Comparison of ENCODE assay signal across 7 cellular contexts in genomic region chrX:15336023-15336413, GRCh38. TPM values are rescaled to one million over a fixed set of nuclear protein-coding genes. Genes with fewer than 3 reads are reported as not detected.
DNase-seq lines count a peak whose midpoint lies in the region; ATAC-seq and TF ChIP-seq lines count a peak whose summit lies in the region.

No MANE protein-coding gene starts in this region.

- peak overlapping the region; percentile 87 for H3K4me3 Mint-ChIP-seq in activated T-helper 17 cell treated with anti-CD3 and anti-CD28 coated beads, Interleukin-2, amount 50 U/mL, for 72 hours

- TF ChIP-seq CTCF in foreskin keratinocyte (conservative IDR thresholded peaks at IDR 0.05), result no peak

- peak overlapping the region; percentile 88 for H3K27ac ChIP-seq in foreskin keratinocyte

- H3K27me3 ChIP-seq in foreskin keratinocyte, result no peaks in the 10 kb centered on the region

- ATAC-seq in GM18868 (IDR thresholded peaks at IDR 0.05; ENCODE audit: unreplicated experiment) (peak; percentile 20), foreskin keratinocyte (peak; percentile 72), GM21526 (IDR thresholded peaks at IDR 0.05; ENCODE audit: low FRiP score, unreplicated experiment) (no peak), HG03045 (IDR thresholded peaks at IDR 0.05; ENCODE audit: unreplicated experiment) (no peak)
- peak; percentile 57 for ATAC-seq in activated T-helper 17 cell treated with anti-CD3 and anti-CD28 coated beads, Interleukin-2, amount 50 U/mL, for 72 hours (replicated peaks)

- H3K36me3 Mint-ChIP-seq in activated T-helper 17 cell treated with anti-CD3 and anti-CD28 coated beads, Interleukin-2, amount 50 U/mL, for 72 hours (ENCODE audit: low read depth), result peaks cover 36% of the 10 kb centered on the region

- peaks cover 5% of the 10 kb centered on the region for H3K4me1 Mint-ChIP-seq in activated T-helper 17 cell treated with anti-CD3 and anti-CD28 coated beads, Interleukin-2, amount 50 U/mL, for 72 hours

- peak; percentile 10 for DNase-seq in NCI-H510A (lab: John Stamatoyannopoulos, UW)
- peak; percentile 40 to 65 for DNase-seq in foreskin keratinocyte
- DNase-seq in pulmonary artery endothelial cell (ENCODE audit: low read depth, low spot score), result peak; percentile 5

- H3K27ac Mint-ChIP-seq in activated T-helper 17 cell treated with anti-CD3 and anti-CD28 coated beads, Interleukin-2, amount 50 U/mL, for 72 hours, result peak overlapping the region; percentile 97

- H3K4me1 ChIP-seq in foreskin keratinocyte, result no peaks in the 10 kb centered on the region

- no peaks in the 10 kb centered on the region for H3K9me3 Mint-ChIP-seq in activated T-helper 17 cell treated with anti-CD3 and anti-CD28 coated beads, Interleukin-2, amount 50 U/mL, for 72 hours

- H3K27me3 Mint-ChIP-seq in activated T-helper 17 cell treated with anti-CD3 and anti-CD28 coated beads, Interleukin-2, amount 50 U/mL, for 72 hours, result peaks cover 11% of the 10 kb centered on the region

RNA-seq across cellular contexts. Expression of gene PIGA, which starts 0.7 kb away (rescaled TPM):
- 10 to 100 TPM; 28.1 to 68.8 TPM for total RNA-seq in activated T-helper 17 cell treated with anti-CD3 and anti-CD28 coated beads, Interleukin-2, amount 50 U/mL, for 72 hours
- total RNA-seq in foreskin keratinocyte, result 12.2 and 12.4 TPM in 2 replicates
- polyA plus RNA-seq in foreskin keratinocyte, result 2.9 and 4.1 TPM in 2 replicates
- 10.9 and 13.8 TPM in 2 replicates for total RNA-seq in pulmonary artery endothelial cell

RNA-seq across cellular contexts. Expression of gene ASB11, which starts 20.6 kb away (rescaled TPM):
- total RNA-seq in activated T-helper 17 cell treated with anti-CD3 and anti-CD28 coated beads, Interleukin-2, amount 50 U/mL, for 72 hours, result not detected
- total RNA-seq in foreskin keratinocyte (not detected in 2 replicates), pulmonary artery endothelial cell (not detected in 2 replicates)
- not detected in 2 replicates for polyA plus RNA-seq in foreskin keratinocyte

RNA-seq across cellular contexts. Expression of gene VEGFD, which starts 48.2 kb away (rescaled TPM):
- not detected for total RNA-seq in activated T-helper 17 cell treated with anti-CD3 and anti-CD28 coated beads, Interleukin-2, amount 50 U/mL, for 72 hours
- total RNA-seq in foreskin keratinocyte (not detected in 2 replicates), pulmonary artery endothelial cell (0.20 and 0.28 TPM in 2 replicates)
- polyA plus RNA-seq in foreskin keratinocyte, result not detected in 2 replicates

Comparison
In these comparisons a context has a peak if more than half of its experiments do, and no peak if none do; other contexts are left out.
1. ATAC-seq: peak in GM18868 (single experiment), activated T-helper 17 cell treated with anti-CD3 and anti-CD28 coated beads, Interleukin-2, amount 50 U/mL, for 72 hours (single experiment) and foreskin keratinocyte (single experiment); none in GM21526 (single experiment) and HG03045 (single experiment).
2. Peak in every context shown above with its lines, with median percentiles within 50 percentile points of each other: DNase-seq.